Comparison of ENCODE assay signal across 1 cellular context in the genomic region with DNA sequence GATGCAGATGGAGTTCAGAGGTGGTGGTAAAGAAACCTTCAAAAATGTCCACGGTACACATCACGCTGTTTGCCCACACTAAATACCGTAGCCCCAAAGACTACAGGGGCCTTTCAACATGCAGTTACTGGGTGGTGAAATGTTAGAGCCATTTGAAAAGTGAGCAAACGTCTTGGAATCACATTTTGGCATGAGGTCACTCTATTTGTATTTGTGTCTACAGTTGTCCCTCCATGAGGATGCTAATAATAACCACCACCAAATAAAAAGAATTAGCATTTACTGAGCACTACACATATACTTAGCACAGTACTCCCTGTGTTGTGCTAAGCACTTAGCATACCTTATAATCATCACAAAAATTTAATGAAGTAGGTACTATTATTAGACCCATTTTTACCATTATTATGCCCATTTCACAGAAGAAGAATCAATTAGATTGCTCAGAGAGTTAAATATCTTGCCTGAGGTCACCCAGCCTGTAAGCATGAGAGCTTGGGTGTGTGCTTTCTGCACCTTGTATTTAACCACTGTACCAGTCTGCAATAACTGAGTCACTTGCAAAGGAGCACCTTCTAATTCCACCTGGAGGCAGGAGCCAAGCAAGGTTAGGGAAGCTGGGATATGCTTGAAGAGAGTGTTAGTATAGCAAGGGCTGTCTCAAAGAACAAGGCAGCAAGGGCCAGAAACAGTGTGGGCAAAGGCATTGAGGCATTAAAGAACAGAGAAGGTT.
TF ChIP-seq lines count a peak whose summit lies in the region.

No MANE protein-coding gene starts in this region.

TF ChIP-seq in GM23338, 12 proteins besides CTCF, POLR2A, EP300 and RAD21 (continued from another document):
- TF ChIP-seq, protein P1, sequence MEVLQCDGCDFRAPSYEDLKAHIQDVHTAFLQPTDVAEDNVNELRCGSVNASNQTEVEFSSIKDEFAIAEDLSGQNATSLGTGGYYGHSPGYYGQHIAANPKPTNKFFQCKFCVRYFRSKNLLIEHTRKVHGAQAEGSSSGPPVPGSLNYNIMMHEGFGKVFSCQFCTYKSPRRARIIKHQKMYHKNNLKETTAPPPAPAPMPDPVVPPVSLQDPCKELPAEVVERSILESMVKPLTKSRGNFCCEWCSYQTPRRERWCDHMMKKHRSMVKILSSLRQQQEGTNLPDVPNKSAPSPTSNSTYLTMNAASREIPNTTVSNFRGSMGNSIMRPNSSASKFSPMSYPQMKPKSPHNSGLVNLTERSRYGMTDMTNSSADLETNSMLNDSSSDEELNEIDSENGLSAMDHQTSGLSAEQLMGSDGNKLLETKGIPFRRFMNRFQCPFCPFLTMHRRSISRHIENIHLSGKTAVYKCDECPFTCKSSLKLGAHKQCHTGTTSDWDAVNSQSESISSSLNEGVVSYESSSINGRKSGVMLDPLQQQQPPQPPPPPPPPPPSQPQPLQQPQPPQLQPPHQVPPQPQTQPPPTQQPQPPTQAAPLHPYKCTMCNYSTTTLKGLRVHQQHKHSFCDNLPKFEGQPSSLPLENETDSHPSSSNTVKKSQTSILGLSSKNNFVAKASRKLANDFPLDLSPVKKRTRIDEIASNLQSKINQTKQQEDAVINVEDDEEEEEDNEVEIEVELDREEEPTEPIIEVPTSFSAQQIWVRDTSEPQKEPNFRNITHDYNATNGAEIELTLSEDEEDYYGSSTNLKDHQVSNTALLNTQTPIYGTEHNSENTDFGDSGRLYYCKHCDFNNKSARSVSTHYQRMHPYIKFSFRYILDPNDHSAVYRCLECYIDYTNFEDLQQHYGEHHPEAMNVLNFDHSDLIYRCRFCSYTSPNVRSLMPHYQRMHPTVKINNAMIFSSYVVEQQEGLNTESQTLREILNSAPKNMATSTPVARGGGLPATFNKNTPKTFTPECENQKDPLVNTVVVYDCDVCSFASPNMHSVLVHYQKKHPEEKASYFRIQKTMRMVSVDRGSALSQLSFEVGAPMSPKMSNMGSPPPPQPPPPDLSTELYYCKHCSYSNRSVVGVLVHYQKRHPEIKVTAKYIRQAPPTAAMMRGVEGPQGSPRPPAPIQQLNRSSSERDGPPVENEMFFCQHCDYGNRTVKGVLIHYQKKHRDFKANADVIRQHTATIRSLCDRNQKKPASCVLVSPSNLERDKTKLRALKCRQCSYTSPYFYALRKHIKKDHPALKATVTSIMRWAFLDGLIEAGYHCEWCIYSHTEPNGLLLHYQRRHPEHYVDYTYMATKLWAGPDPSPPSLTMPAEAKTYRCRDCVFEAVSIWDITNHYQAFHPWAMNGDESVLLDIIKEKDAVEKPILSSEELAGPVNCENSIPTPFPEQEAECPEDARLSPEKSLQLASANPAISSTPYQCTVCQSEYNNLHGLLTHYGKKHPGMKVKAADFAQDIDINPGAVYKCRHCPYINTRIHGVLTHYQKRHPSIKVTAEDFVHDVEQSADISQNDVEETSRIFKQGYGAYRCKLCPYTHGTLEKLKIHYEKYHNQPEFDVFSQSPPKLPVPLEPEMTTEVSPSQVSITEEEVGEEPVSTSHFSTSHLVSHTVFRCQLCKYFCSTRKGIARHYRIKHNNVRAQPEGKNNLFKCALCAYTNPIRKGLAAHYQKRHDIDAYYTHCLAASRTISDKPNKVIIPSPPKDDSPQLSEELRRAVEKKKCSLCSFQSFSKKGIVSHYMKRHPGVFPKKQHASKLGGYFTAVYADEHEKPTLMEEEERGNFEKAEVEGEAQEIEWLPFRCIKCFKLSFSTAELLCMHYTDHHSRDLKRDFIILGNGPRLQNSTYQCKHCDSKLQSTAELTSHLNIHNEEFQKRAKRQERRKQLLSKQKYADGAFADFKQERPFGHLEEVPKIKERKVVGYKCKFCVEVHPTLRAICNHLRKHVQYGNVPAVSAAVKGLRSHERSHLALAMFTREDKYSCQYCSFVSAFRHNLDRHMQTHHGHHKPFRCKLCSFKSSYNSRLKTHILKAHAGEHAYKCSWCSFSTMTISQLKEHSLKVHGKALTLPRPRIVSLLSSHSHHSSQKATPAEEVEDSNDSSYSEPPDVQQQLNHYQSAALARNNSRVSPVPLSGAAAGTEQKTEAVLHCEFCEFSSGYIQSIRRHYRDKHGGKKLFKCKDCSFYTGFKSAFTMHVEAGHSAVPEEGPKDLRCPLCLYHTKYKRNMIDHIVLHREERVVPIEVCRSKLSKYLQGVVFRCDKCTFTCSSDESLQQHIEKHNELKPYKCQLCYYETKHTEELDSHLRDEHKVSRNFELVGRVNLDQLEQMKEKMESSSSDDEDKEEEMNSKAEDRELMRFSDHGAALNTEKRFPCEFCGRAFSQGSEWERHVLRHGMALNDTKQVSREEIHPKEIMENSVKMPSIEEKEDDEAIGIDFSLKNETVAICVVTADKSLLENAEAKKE (CRISPR knock-in tag; IDR thresholded peaks at IDR 0.05): no peak
- no peak for TF ChIP-seq ZNF331 (CRISPR knock-in tag; IDR thresholded peaks at IDR 0.05; ENCODE audit: low read depth)
- TF ChIP-seq, protein P2, sequence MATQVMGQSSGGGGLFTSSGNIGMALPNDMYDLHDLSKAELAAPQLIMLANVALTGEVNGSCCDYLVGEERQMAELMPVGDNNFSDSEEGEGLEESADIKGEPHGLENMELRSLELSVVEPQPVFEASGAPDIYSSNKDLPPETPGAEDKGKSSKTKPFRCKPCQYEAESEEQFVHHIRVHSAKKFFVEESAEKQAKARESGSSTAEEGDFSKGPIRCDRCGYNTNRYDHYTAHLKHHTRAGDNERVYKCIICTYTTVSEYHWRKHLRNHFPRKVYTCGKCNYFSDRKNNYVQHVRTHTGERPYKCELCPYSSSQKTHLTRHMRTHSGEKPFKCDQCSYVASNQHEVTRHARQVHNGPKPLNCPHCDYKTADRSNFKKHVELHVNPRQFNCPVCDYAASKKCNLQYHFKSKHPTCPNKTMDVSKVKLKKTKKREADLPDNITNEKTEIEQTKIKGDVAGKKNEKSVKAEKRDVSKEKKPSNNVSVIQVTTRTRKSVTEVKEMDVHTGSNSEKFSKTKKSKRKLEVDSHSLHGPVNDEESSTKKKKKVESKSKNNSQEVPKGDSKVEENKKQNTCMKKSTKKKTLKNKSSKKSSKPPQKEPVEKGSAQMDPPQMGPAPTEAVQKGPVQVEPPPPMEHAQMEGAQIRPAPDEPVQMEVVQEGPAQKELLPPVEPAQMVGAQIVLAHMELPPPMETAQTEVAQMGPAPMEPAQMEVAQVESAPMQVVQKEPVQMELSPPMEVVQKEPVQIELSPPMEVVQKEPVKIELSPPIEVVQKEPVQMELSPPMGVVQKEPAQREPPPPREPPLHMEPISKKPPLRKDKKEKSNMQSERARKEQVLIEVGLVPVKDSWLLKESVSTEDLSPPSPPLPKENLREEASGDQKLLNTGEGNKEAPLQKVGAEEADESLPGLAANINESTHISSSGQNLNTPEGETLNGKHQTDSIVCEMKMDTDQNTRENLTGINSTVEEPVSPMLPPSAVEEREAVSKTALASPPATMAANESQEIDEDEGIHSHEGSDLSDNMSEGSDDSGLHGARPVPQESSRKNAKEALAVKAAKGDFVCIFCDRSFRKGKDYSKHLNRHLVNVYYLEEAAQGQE (IDR thresholded peaks at IDR 0.05; ENCODE audit: unreplicated experiment): no peak
TF ChIP-seq in GM23338: peak in this region for 0.
